ENCODE assay signal across 23 cellular contexts in the genomic region with DNA sequence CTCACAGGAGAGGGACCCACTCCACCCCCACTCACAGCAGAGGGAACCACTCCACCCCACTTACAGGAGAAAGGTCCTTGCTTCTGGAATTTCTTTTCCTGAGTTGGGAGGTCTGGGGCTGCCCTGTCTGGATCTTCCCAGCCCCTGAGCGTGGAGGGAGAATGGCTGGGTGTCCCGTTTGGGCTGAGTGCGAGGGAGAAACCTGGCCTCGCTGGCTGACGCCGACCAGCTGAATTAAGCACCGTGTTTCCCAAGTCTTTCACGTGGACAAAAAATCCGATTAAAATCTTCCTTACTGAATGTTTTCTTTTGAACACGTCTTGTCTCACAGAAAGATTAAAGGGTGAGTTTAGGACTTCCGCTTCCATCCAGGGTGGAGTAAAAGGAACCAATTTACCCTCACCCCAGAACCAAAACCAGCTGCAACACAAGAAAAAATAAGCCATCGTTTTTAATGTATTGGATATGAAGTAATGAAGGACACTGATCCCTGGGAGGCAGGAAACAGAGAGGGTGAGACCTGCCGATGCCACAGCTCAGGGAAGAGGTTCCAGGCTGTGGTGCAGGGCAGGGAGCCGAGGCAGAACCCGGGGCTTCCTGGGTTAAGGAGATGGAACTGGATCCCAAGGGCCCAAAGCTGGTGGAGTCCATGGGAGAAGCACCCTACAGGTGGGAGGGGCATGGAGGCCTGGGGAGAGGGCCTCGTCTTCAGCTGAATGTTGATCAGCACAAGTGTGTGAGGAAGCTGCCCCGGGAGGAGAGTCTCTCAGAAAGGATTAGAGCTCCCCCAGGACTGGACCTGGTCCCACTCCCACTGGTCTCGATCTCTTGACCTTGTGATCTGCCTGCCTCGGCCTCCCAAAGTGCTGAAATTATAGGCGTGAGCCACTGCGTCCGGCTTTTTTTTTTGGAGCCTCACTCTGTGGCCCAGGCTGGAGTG.
DNase-seq lines count a peak whose midpoint lies in the region; ATAC-seq and TF ChIP-seq lines count a peak whose summit lies in the region.
"Had no signal": no experiment of that assay in that cellular context is flagged by ENCODE, and none has a peak within 500 bp of the region (broad histone marks: within the 10 kb centered on the region; RNA-seq: fewer than 3 reads in every experiment).

No MANE protein-coding gene starts in this region.

- H3K18ac ChIP-seq in mesendoderm (ENCODE audit: low read length), result no peak overlapping the region

- no peaks in the 10 kb centered on the region for H3K79me1 ChIP-seq in mesendoderm (ENCODE audit: low read length)

- H3K27ac ChIP-seq in mesendoderm (ENCODE audit: low read depth, low read length), result no peak overlapping the region
- H3K27ac ChIP-seq in effector memory CD4-positive, alpha-beta T cell (ENCODE audit: insufficient read depth, low read length, poor library complexity, severe bottlenecking), result no peak overlapping the region
- H3K27ac ChIP-seq: A549, RWPE1 had no signal

- H4K8ac ChIP-seq in mesendoderm (ENCODE audit: low read depth, low read length), result no peak overlapping the region

- H2BK5ac ChIP-seq in mesendoderm (ENCODE audit: low read length), result no peak overlapping the region

- no peak overlapping the region for H3K56ac ChIP-seq in mesendoderm (ENCODE audit: low read length)

- no peaks in the 10 kb centered on the region for H3K36me3 Mint-ChIP-seq in activated naive CD4-positive, alpha-beta T cell treated with anti-CD3 and anti-CD28 coated beads, Interleukin-2, amount 50 U/mL, for 72 hours
- no peaks in the 10 kb centered on the region for H3K36me3 Mint-ChIP-seq in WTC11
- H3K36me3 Mint-ChIP-seq: CD14-positive monocyte had no signal

- H3K9me3 ChIP-seq in effector memory CD4-positive, alpha-beta T cell (ENCODE audit: control insufficient read depth, low read length), result no peaks in the 10 kb centered on the region
- H3K9me3 ChIP-seq: A549 had no signal

- no peaks in the 10 kb centered on the region for H3K79me2 ChIP-seq in mesendoderm (ENCODE audit: control insufficient read depth, insufficient read depth, low read length)

- ATAC-seq in activated naive CD4-positive, alpha-beta T cell treated with anti-CD3 and anti-CD28 coated beads, Interleukin-2, amount 50 U/mL, for 72 hours, result no peak
- ATAC-seq in WTC11, result peak; percentile 36; the same call in 1 of the 2 replicates

- no peak for DNase-seq in activated naive CD4-positive, alpha-beta T cell treated with anti-CD3 and anti-CD28 coated beads, Interleukin-2, amount 50 U/mL, for 72 hours (ENCODE audit: low spot score in 2 of 2)
- no peak for DNase-seq in activated naive CD4-positive, alpha-beta T cell treated with Interleukin-2 at 50 U/mL for 16 hours
- DNase-seq in WTC11 (ENCODE audit: low spot score), result no peak
- peak; percentile 8 for DNase-seq in mesendoderm
- peak; percentile 41 for DNase-seq in ureter (ENCODE audit: low spot score)
- no peak for DNase-seq in DMS153 (lab: John Stamatoyannopoulos, UW)
- DNase-seq in effector memory CD4-positive, alpha-beta T cell, result no peak
- DNase-seq in activated gamma-delta T cell (lab: John Stamatoyannopoulos, UW), result no peak
- DNase-seq: DMS53, GDM1, KBM-7, MM.1S, NCI-H1048, NCI-H1417 treated with DMSO at 0.1 percent for 48 hours, NCI-H187, NCI-H2107, NCI-H446 treated with DMSO at 0.1 percent for 48 hours, NCI-H526 treated with DMSO at 0.1 percent for 48 hours, SHP77 treated with DMSO at 0.1 percent for 48 hours had no signal

- POLR2A ChIA-PET in WTC11 (lab: Charles Lee), result no interaction called here

- peak overlapping the region; percentile 3 to 23 for H3K27ac Mint-ChIP-seq in activated naive CD4-positive, alpha-beta T cell treated with anti-CD3 and anti-CD28 coated beads, Interleukin-2, amount 50 U/mL, for 72 hours
- no peak overlapping the region; the same call in 1 of the 2 replicates for H3K27ac Mint-ChIP-seq in WTC11
- H3K27ac Mint-ChIP-seq: B cell, CD14-positive monocyte had no signal

- H3K4me3 Mint-ChIP-seq in WTC11, result no peak overlapping the region
- H3K4me3 Mint-ChIP-seq: B cell, CD14-positive monocyte had no signal

- no peaks in the 10 kb centered on the region for H3K27me3 Mint-ChIP-seq in WTC11 (ENCODE audit: low read depth)
- H3K27me3 Mint-ChIP-seq: B cell had no signal

- CTCF ChIA-PET in WTC11 (lab: Charles Lee), result interaction anchor here (0.8 kb wide), 1 partner anchor 21 kb away, joined by 4 read pairs; no protein-coding TSS in a partner anchor

- no peaks in the 10 kb centered on the region for H3K36me3 ChIP-seq in mesendoderm (ENCODE audit: control insufficient read depth, insufficient read depth, low read length)
- no peaks in the 10 kb centered on the region for H3K36me3 ChIP-seq in effector memory CD4-positive, alpha-beta T cell (ENCODE audit: control insufficient read depth, insufficient read depth, low read length)

- H3K27me3 ChIP-seq in mesendoderm (ENCODE audit: insufficient read depth, low read length, poor library complexity), result no peaks in the 10 kb centered on the region
- H3K27me3 ChIP-seq in effector memory CD4-positive, alpha-beta T cell (replicated peaks; ENCODE audit: control insufficient read depth, insufficient read depth, low read length, poor library complexity, severe bottlenecking), result no peaks in the 10 kb centered on the region

- no peak overlapping the region for H2BK120ac ChIP-seq in mesendoderm (ENCODE audit: low read depth, low read length)

- H3K4me2 ChIP-seq in mesendoderm (ENCODE audit: low read length), result no peak overlapping the region
- H3K4me2 ChIP-seq: A549 had no signal

- no peak for TF ChIP-seq CTCF in WTC11 (IDR thresholded peaks at IDR 0.05)

- no peak overlapping the region for H3K4ac ChIP-seq in mesendoderm (ENCODE audit: low read depth, low read length)

- H4K5ac ChIP-seq in mesendoderm (ENCODE audit: low read length), result no peak overlapping the region

- WGBS in mesendoderm (ENCODE audit: extremely low coverage, insufficient coverage, low lambda C conversion rate), result no CpG with 5 or more reads among the region's 22 CpGs

- no peak overlapping the region for H2AK5ac ChIP-seq in mesendoderm (ENCODE audit: low read length)

- H3K4me1 ChIP-seq in mesendoderm (ENCODE audit: control insufficient read depth, low read depth, low read length), result no peaks in the 10 kb centered on the region
- peaks cover 6% of the 10 kb centered on the region for H3K4me1 ChIP-seq in effector memory CD4-positive, alpha-beta T cell (ENCODE audit: control insufficient read depth, insufficient read depth, low read length, poor library complexity, severe bottlenecking)
- H3K4me1 ChIP-seq: A549 had no signal

- no peak overlapping the region for H3K23ac ChIP-seq in mesendoderm (ENCODE audit: low read length)

- no peak overlapping the region for H3K4me3 ChIP-seq in mesendoderm (ENCODE audit: low read length)
- H3K4me3 ChIP-seq in effector memory CD4-positive, alpha-beta T cell (ENCODE audit: insufficient read depth, low read depth, low read length, poor library complexity, severe bottlenecking), result no peak overlapping the region
- H3K4me3 ChIP-seq: A549 had no signal

- H3K9ac ChIP-seq in mesendoderm (ENCODE audit: low read length), result no peak overlapping the region

- no peak overlapping the region for H2BK15ac ChIP-seq in mesendoderm (replicated peaks; ENCODE audit: low read depth)

- H3K9me3 Mint-ChIP-seq in activated naive CD4-positive, alpha-beta T cell treated with anti-CD3 and anti-CD28 coated beads, Interleukin-2, amount 50 U/mL, for 72 hours, result no peaks in the 10 kb centered on the region
- no peaks in the 10 kb centered on the region for H3K9me3 Mint-ChIP-seq in WTC11

- H3K4me1 Mint-ChIP-seq in WTC11, result 0 out of 2 replicates have a peak, but pooled peaks cover 5% of the 10 kb centered on the region
- H3K4me1 Mint-ChIP-seq: B cell had no signal

TF ChIP-seq in WTC11, 78 proteins besides CTCF, POLR2A, EP300 and RAD21 (continues in another document):
- no peak for TF ChIP-seq SMAD4 (CRISPR knock-in tag; IDR thresholded peaks at IDR 0.05)
- TF ChIP-seq NR3C1 (CRISPR knock-in tag; conservative IDR thresholded peaks at IDR 0.05; ENCODE audit: low read depth), result no peak
- no peak for TF ChIP-seq CREB1 (CRISPR knock-in tag; IDR thresholded peaks at IDR 0.05)
- no peak for TF ChIP-seq PRRX2 (CRISPR knock-in tag; IDR thresholded peaks at IDR 0.05)
- no peak for TF ChIP-seq RELA (CRISPR knock-in tag; IDR thresholded peaks at IDR 0.05; ENCODE audit: borderline replicate concordance)
- no peak for TF ChIP-seq ZBTB21 (CRISPR knock-in tag; IDR thresholded peaks at IDR 0.05; ENCODE audit: borderline replicate concordance)
- no peak for TF ChIP-seq OVOL2 (CRISPR knock-in tag; IDR thresholded peaks at IDR 0.05; ENCODE audit: borderline replicate concordance)
- no peak for TF ChIP-seq NFYB (CRISPR knock-in tag; conservative IDR thresholded peaks at IDR 0.05; ENCODE audit: low read depth)
- TF ChIP-seq, protein P1, sequence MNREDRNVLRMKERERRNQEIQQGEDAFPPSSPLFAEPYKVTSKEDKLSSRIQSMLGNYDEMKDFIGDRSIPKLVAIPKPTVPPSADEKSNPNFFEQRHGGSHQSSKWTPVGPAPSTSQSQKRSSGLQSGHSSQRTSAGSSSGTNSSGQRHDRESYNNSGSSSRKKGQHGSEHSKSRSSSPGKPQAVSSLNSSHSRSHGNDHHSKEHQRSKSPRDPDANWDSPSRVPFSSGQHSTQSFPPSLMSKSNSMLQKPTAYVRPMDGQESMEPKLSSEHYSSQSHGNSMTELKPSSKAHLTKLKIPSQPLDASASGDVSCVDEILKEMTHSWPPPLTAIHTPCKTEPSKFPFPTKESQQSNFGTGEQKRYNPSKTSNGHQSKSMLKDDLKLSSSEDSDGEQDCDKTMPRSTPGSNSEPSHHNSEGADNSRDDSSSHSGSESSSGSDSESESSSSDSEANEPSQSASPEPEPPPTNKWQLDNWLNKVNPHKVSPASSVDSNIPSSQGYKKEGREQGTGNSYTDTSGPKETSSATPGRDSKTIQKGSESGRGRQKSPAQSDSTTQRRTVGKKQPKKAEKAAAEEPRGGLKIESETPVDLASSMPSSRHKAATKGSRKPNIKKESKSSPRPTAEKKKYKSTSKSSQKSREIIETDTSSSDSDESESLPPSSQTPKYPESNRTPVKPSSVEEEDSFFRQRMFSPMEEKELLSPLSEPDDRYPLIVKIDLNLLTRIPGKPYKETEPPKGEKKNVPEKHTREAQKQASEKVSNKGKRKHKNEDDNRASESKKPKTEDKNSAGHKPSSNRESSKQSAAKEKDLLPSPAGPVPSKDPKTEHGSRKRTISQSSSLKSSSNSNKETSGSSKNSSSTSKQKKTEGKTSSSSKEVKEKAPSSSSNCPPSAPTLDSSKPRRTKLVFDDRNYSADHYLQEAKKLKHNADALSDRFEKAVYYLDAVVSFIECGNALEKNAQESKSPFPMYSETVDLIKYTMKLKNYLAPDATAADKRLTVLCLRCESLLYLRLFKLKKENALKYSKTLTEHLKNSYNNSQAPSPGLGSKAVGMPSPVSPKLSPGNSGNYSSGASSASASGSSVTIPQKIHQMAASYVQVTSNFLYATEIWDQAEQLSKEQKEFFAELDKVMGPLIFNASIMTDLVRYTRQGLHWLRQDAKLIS (CRISPR knock-in tag; IDR thresholded peaks at IDR 0.05; ENCODE audit: borderline replicate concordance), result no peak

Comparison
In these comparisons a context has a peak if more than half of its experiments do, and no peak if none do; other contexts are left out.
1. DNase-seq: peak in mesendoderm (single experiment) and ureter (single experiment); none in activated naive CD4-positive, alpha-beta T cell treated with anti-CD3 and anti-CD28 coated beads, Interleukin-2, amount 50 U/mL, for 72 hours (0 of 2), activated naive CD4-positive, alpha-beta T cell treated with Interleukin-2 at 50 U/mL for 16 hours (single experiment), WTC11 (single experiment), DMS153 (single experiment), effector memory CD4-positive, alpha-beta T cell (0 of 3) and activated gamma-delta T cell (single experiment).